Comparison of ENCODE assay signal across 1 cellular context in the genomic region with DNA sequence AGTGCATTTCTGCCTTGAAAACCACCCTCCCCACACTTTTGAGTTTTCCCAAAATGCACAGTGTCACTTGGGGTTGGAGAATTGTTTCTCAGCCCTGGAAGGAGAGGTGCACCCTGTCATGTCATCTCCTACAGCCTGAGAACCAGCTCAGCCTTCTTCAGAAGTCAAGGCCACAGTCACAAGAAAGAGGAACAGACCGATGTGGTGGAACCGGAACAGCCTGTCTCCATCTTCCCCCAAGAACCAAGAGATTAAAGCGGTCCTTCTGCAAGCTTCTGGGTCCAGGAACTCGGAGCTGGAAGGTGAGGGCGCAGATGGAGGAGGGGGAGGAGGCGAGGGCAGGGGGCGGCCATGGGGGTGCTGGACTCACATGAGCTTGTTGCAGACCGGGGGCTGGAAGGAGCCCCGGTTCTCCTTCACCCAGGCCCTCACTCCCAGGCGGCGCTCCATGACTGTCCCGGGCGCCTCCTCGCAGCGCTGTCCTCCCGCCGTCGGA.
TF ChIP-seq lines count a peak whose summit lies in the region.

No MANE protein-coding gene starts in this region.

TF ChIP-seq in GM12878, 131 proteins besides CTCF, POLR2A, EP300 and RAD21 (continued from another document):
- TF ChIP-seq, protein P1, sequence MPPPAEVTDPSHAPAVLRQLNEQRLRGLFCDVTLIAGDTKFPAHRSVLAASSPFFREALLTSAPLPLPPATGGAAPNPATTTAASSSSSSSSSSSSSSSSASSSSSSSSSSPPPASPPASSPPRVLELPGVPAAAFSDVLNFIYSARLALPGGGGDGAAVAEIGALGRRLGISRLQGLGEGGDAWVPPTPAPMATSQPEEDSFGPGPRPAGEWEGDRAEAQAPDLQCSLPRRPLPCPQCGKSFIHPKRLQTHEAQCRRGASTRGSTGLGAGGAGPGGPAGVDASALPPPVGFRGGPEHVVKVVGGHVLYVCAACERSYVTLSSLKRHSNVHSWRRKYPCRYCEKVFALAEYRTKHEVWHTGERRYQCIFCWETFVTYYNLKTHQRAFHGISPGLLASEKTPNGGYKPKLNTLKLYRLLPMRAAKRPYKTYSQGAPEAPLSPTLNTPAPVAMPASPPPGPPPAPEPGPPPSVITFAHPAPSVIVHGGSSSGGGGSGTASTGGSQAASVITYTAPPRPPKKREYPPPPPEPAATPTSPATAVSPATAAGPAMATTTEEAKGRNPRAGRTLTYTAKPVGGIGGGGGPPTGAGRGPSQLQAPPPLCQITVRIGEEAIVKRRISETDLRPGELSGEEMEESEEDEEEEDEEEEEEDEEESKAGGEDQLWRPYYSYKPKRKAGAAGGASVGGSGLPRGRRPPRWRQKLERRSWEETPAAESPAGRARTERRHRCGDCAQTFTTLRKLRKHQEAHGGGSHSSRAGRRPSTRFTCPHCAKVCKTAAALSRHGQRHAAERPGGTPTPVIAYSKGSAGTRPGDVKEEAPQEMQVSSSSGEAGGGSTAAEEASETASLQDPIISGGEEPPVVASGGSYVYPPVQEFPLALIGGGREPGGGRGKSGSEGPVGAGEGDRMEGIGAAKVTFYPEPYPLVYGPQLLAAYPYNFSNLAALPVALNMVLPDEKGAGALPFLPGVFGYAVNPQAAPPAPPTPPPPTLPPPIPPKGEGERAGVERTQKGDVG (CRISPR knock-in tag; IDR thresholded peaks at IDR 0.05): no peak
